Comparison of ENCODE assay signal across 2 cellular contexts in the genomic region with DNA sequence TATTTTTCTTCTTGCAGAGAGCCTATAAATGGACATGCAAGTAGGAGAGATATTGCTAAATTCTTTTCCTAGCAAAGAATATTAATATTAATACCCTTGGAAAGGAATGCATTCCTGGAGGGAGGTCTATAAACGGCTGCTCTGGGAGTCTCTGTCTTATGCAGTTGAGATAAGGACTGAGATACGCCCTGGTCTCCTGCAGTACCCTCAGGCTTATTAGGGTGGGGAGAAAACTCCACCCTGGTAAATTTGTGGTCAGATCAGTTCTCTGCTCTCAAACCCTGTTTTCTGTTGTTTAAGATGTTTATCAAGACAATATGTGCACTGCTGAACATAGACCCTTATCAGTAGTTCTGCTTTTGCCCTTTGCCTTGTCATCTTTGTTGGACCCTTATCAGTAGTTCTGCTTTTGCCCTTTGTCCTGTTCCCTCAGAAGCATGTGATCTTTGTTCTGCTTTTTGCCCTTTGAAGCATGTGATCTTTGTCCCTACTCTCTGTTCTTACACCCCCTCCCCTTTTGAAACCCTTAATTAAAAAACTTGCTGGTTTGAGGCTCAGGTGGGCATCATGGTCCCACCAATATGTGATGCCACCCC.
TF ChIP-seq lines count a peak whose summit lies in the region.
"Not testable (repeated sequence)": the region's sequence is repeated elsewhere in the genome, so short reads cannot be mapped to it uniquely, and the experiment has no call there.

No MANE protein-coding gene starts in this region.

TF ChIP-seq in HEK293, 187 proteins besides CTCF, POLR2A, EP300 and RAD21:
- TF ChIP-seq ZNF529 (tag by site-specific recombination; IDR thresholded peaks at IDR 0.05; ENCODE audit: insufficient replicate concordance): peak; percentile 29
- peak; percentile 56 for TF ChIP-seq SETDB1 (IDR thresholded peaks at IDR 0.05; ENCODE audit: insufficient read length, low read length)
TF ChIP-seq in HEK293: peak in this region for 2; not testable (repeated sequence) for 185.

TF ChIP-seq in HepG2, 621 proteins besides CTCF, POLR2A, EP300 and RAD21:
- TF ChIP-seq, protein P1, sequence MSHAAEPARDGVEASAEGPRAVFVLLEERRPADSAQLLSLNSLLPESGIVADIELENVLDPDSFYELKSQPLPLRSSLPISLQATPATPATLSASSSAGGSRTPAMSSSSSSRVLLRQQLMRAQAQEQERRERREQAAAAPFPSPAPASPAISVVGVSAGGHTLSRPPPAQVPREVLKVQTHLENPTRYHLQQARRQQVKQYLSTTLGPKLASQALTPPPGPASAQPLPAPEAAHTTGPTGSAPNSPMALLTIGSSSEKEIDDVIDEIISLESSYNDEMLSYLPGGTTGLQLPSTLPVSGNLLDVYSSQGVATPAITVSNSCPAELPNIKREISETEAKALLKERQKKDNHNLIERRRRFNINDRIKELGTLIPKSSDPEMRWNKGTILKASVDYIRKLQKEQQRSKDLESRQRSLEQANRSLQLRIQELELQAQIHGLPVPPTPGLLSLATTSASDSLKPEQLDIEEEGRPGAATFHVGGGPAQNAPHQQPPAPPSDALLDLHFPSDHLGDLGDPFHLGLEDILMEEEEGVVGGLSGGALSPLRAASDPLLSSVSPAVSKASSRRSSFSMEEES (CRISPR knock-in tag; IDR thresholded peaks at IDR 0.05): 0 out of 2 replicates have a peak, but pooled peaks have one; percentile 17
- TF ChIP-seq ZMYM4 (CRISPR knock-in tag; IDR thresholded peaks at IDR 0.05): 0 out of 2 replicates have a peak, but pooled peaks have one; percentile 27
- TF ChIP-seq ZMYM2 (CRISPR knock-in tag; IDR thresholded peaks at IDR 0.05): 0 out of 2 replicates have a peak, but pooled peaks have one; percentile 57
- TF ChIP-seq, protein P2, sequence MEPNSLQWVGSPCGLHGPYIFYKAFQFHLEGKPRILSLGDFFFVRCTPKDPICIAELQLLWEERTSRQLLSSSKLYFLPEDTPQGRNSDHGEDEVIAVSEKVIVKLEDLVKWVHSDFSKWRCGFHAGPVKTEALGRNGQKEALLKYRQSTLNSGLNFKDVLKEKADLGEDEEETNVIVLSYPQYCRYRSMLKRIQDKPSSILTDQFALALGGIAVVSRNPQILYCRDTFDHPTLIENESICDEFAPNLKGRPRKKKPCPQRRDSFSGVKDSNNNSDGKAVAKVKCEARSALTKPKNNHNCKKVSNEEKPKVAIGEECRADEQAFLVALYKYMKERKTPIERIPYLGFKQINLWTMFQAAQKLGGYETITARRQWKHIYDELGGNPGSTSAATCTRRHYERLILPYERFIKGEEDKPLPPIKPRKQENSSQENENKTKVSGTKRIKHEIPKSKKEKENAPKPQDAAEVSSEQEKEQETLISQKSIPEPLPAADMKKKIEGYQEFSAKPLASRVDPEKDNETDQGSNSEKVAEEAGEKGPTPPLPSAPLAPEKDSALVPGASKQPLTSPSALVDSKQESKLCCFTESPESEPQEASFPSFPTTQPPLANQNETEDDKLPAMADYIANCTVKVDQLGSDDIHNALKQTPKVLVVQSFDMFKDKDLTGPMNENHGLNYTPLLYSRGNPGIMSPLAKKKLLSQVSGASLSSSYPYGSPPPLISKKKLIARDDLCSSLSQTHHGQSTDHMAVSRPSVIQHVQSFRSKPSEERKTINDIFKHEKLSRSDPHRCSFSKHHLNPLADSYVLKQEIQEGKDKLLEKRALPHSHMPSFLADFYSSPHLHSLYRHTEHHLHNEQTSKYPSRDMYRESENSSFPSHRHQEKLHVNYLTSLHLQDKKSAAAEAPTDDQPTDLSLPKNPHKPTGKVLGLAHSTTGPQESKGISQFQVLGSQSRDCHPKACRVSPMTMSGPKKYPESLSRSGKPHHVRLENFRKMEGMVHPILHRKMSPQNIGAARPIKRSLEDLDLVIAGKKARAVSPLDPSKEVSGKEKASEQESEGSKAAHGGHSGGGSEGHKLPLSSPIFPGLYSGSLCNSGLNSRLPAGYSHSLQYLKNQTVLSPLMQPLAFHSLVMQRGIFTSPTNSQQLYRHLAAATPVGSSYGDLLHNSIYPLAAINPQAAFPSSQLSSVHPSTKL (CRISPR knock-in tag; IDR thresholded peaks at IDR 0.05): peak; percentile 44; the same call in 1 of the 2 replicates
- not testable (repeated sequence) for TF ChIP-seq SOX13 (IDR thresholded peaks at IDR 0.05); SOX6 (IDR thresholded peaks at IDR 0.05); HNF4G (CRISPR knock-in tag; IDR thresholded peaks at IDR 0.05; ENCODE audit: borderline replicate concordance, low read depth)
- peak in 1 of 2 experiments; percentile 24; a peak in 1 of 4 replicates for TF ChIP-seq SOX13 (CRISPR knock-in tag; conservative IDR thresholded peaks at IDR 0.05 in 1 of 2, IDR thresholded peaks at IDR 0.05 in 1 of 2)
- TF ChIP-seq SOX6 (CRISPR knock-in tag; IDR thresholded peaks at IDR 0.05): peak; percentile 26; the same call in 1 of the 2 replicates
- peak; percentile 74 for TF ChIP-seq HNF4A (CRISPR knock-in tag; IDR thresholded peaks at IDR 0.05)
- peak; percentile 61; the same call in 1 of the 2 replicates for TF ChIP-seq HNF4G (IDR thresholded peaks at IDR 0.05; ENCODE audit: borderline replicate concordance, low read depth, low read length)
- TF ChIP-seq, protein P3, sequence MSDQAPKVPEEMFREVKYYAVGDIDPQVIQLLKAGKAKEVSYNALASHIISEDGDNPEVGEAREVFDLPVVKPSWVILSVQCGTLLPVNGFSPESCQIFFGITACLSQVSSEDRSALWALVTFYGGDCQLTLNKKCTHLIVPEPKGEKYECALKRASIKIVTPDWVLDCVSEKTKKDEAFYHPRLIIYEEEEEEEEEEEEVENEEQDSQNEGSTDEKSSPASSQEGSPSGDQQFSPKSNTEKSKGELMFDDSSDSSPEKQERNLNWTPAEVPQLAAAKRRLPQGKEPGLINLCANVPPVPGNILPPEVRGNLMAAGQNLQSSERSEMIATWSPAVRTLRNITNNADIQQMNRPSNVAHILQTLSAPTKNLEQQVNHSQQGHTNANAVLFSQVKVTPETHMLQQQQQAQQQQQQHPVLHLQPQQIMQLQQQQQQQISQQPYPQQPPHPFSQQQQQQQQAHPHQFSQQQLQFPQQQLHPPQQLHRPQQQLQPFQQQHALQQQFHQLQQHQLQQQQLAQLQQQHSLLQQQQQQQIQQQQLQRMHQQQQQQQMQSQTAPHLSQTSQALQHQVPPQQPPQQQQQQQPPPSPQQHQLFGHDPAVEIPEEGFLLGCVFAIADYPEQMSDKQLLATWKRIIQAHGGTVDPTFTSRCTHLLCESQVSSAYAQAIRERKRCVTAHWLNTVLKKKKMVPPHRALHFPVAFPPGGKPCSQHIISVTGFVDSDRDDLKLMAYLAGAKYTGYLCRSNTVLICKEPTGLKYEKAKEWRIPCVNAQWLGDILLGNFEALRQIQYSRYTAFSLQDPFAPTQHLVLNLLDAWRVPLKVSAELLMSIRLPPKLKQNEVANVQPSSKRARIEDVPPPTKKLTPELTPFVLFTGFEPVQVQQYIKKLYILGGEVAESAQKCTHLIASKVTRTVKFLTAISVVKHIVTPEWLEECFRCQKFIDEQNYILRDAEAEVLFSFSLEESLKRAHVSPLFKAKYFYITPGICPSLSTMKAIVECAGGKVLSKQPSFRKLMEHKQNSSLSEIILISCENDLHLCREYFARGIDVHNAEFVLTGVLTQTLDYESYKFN (CRISPR knock-in tag; conservative IDR thresholded peaks at IDR 0.05): peak; percentile 27; the same call in 1 of the 2 replicates
- peak; percentile 68; the same call in 1 of the 2 replicates for TF ChIP-seq NCOR1 (IDR thresholded peaks at IDR 0.05; ENCODE audit: borderline replicate concordance, low read length)
